Comparison of ENCODE assay signal across 1 cellular context in the genomic region with DNA sequence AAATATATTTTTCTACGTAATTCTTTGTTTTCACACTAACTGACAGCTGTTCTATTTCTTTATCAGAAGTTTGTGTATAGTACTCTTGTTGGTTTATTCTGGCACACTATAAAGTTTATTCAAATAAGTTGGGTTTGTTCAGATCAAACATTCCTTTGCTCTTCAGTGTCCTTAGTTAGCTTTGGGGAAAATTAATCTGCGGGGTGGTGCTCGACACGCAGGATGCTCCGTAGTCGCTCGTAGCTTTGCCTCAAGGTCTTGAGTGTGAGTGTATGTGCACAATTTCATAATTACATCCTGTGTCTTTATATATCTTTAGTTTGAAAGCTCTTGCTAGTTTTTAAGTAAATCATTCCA.
TF ChIP-seq lines count a peak whose summit lies in the region.

No MANE protein-coding gene starts in this region.

TF ChIP-seq in HepG2, 621 proteins besides CTCF, POLR2A, EP300 and RAD21 (continued from another document):
- no peak for TF ChIP-seq ZMAT5 (CRISPR knock-in tag; IDR thresholded peaks at IDR 0.05; ENCODE audit: borderline replicate concordance, low read depth)
- TF ChIP-seq ZBTB38 (CRISPR knock-in tag; IDR thresholded peaks at IDR 0.05), result no peak
- TF ChIP-seq FOSL2 (CRISPR knock-in tag; IDR thresholded peaks at IDR 0.05), result no peak
- TF ChIP-seq REXO4 (CRISPR knock-in tag; IDR thresholded peaks at IDR 0.05; ENCODE audit: borderline replicate concordance), result no peak
- no peak for TF ChIP-seq CHD4 (IDR thresholded peaks at IDR 0.05; ENCODE audit: borderline replicate concordance, low read length)
- TF ChIP-seq, protein P1, sequence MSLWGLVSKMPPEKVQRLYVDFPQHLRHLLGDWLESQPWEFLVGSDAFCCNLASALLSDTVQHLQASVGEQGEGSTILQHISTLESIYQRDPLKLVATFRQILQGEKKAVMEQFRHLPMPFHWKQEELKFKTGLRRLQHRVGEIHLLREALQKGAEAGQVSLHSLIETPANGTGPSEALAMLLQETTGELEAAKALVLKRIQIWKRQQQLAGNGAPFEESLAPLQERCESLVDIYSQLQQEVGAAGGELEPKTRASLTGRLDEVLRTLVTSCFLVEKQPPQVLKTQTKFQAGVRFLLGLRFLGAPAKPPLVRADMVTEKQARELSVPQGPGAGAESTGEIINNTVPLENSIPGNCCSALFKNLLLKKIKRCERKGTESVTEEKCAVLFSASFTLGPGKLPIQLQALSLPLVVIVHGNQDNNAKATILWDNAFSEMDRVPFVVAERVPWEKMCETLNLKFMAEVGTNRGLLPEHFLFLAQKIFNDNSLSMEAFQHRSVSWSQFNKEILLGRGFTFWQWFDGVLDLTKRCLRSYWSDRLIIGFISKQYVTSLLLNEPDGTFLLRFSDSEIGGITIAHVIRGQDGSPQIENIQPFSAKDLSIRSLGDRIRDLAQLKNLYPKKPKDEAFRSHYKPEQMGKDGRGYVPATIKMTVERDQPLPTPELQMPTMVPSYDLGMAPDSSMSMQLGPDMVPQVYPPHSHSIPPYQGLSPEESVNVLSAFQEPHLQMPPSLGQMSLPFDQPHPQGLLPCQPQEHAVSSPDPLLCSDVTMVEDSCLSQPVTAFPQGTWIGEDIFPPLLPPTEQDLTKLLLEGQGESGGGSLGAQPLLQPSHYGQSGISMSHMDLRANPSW (CRISPR knock-in tag; IDR thresholded peaks at IDR 0.05; ENCODE audit: borderline replicate concordance), result no peak
- TF ChIP-seq ZNF496 (CRISPR knock-in tag; IDR thresholded peaks at IDR 0.05; ENCODE audit: insufficient replicate concordance), result no peak
- TF ChIP-seq ZNF30 (CRISPR knock-in tag; IDR thresholded peaks at IDR 0.05), result no peak
- TF ChIP-seq FOXO4 (CRISPR knock-in tag; conservative IDR thresholded peaks at IDR 0.05), result no peak
- TF ChIP-seq, protein P2, sequence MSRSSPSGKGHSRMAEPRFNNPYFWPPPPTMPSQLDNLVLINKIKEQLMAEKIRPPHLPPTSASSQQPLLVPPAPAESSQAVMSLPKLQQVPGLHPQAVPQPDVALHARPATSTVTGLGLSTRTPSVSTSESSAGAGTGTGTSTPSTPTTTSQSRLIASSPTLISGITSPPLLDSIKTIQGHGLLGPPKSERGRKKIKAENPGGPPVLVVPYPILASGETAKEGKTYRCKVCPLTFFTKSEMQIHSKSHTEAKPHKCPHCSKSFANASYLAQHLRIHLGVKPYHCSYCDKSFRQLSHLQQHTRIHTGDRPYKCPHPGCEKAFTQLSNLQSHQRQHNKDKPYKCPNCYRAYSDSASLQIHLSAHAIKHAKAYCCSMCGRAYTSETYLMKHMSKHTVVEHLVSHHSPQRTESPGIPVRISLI (CRISPR knock-in tag; IDR thresholded peaks at IDR 0.05; ENCODE audit: borderline replicate concordance), result no peak
- TF ChIP-seq THRA (CRISPR knock-in tag; IDR thresholded peaks at IDR 0.05; ENCODE audit: borderline replicate concordance), result no peak
- TF ChIP-seq ETS1 (CRISPR knock-in tag; IDR thresholded peaks at IDR 0.05), result no peak
- TF ChIP-seq TBP (CRISPR knock-in tag; IDR thresholded peaks at IDR 0.05), result no peak
- TF ChIP-seq NR1H2 (CRISPR knock-in tag; IDR thresholded peaks at IDR 0.05; ENCODE audit: borderline replicate concordance, low read depth), result no peak
- TF ChIP-seq, protein P3, sequence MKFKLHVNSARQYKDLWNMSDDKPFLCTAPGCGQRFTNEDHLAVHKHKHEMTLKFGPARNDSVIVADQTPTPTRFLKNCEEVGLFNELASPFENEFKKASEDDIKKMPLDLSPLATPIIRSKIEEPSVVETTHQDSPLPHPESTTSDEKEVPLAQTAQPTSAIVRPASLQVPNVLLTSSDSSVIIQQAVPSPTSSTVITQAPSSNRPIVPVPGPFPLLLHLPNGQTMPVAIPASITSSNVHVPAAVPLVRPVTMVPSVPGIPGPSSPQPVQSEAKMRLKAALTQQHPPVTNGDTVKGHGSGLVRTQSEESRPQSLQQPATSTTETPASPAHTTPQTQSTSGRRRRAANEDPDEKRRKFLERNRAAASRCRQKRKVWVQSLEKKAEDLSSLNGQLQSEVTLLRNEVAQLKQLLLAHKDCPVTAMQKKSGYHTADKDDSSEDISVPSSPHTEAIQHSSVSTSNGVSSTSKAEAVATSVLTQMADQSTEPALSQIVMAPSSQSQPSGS (CRISPR knock-in tag; IDR thresholded peaks at IDR 0.05), result no peak
- no peak for TF ChIP-seq ZNF512 (CRISPR knock-in tag; IDR thresholded peaks at IDR 0.05)
- TF ChIP-seq, protein P4, sequence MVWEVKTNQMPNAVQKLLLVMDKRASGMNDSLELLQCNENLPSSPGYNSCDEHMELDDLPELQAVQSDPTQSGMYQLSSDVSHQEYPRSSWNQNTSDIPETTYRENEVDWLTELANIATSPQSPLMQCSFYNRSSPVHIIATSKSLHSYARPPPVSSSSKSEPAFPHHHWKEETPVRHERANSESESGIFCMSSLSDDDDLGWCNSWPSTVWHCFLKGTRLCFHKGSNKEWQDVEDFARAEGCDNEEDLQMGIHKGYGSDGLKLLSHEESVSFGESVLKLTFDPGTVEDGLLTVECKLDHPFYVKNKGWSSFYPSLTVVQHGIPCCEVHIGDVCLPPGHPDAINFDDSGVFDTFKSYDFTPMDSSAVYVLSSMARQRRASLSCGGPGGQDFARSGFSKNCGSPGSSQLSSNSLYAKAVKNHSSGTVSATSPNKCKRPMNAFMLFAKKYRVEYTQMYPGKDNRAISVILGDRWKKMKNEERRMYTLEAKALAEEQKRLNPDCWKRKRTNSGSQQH (CRISPR knock-in tag; IDR thresholded peaks at IDR 0.05; ENCODE audit: low read depth), result no peak
- TF ChIP-seq XBP1 (CRISPR knock-in tag; IDR thresholded peaks at IDR 0.05), result no peak
